19 cellular contexts compared by ENCODE assay signal in genomic region chr7:69703099-69703498, GRCh38.
"Had no signal": no experiment of that assay in that cellular context is flagged by ENCODE, and none has a peak within 500 bp of the region (broad histone marks: within the 10 kb centered on the region; RNA-seq: fewer than 3 reads in every experiment).

No MANE protein-coding gene starts in this region.

- DNase-seq: activated CD4-positive, alpha-beta T cell treated with anti-CD3 and anti-CD28 coated beads for 1 hour; activated CD4-positive, alpha-beta T cell treated with anti-CD3 and anti-CD28 coated beads, Interleukin-2, amount 50 U/mL, for 4 hours; activated naive CD4-positive, alpha-beta T cell treated with anti-CD3 and anti-CD28 coated beads for 36 hours; activated naive CD8-positive, alpha-beta T cell treated with anti-CD3 and anti-CD28 coated beads, Interleukin-2, amount 50 U/mL, for 24 hours; activated T-cell treated with anti-CD3 and anti-CD28 coated beads, Interleukin-2, amount 50 U/mL, for 1 hour; dorsolateral prefrontal cortex; erythroblast; kidney; left ventricle myocardium superior; naive thymus-derived CD8-positive, alpha-beta T cell; pancreas; stimulated activated CD4-positive, alpha-beta T cell treated with anti-CD3 and anti-CD28 coated beads, Interleukin-12 subunit alpha, Interleukin-12 subunit beta, amount 100 ng/mL, for 4 hours; T1000; tibial artery had no signal

- H3K27me3 Mint-ChIP-seq: activated naive CD8-positive, alpha-beta T cell treated with anti-CD3 and anti-CD28 coated beads, Interleukin-2, amount 50 U/mL, for 24 hours; memory B cell had no signal

- H3K9me3 Mint-ChIP-seq: activated naive CD4-positive, alpha-beta T cell treated with anti-CD3 and anti-CD28 coated beads for 36 hours; activated naive CD8-positive, alpha-beta T cell treated with anti-CD3 and anti-CD28 coated beads, Interleukin-2, amount 50 U/mL, for 24 hours; activated T-helper 2 cell treated with anti-CD3 and anti-CD28 coated beads, Interferon-gamma antibody, Interleukin-2, Interleukin-4, amounts not matched to agents 10 μg/mL and 5 μg/mL and 100 μg/mL, durations not matched to agents 14 hours and 24 hours and 36 hours; memory B cell; naive thymus-derived CD8-positive, alpha-beta T cell; stimulated activated effector memory CD8-positive, alpha-beta T cell treated with anti-CD3 and anti-CD28 coated beads, Interleukin-12 subunit alpha, Interleukin-12 subunit beta, amount 100 ng/mL, for 72 hours had no signal

- H3K4me1 ChIP-seq: ascending aorta, pancreas, tibial artery had no signal

- H3K4me3 ChIP-seq: ascending aorta, dorsolateral prefrontal cortex, pancreas, tibial artery had no signal

- H3K27ac Mint-ChIP-seq: activated naive CD4-positive, alpha-beta T cell treated with anti-CD3 and anti-CD28 coated beads for 36 hours; activated naive CD8-positive, alpha-beta T cell treated with anti-CD3 and anti-CD28 coated beads, Interleukin-2, amount 50 U/mL, for 24 hours; activated T-helper 2 cell treated with anti-CD3 and anti-CD28 coated beads, Interferon-gamma antibody, Interleukin-2, Interleukin-4, amounts not matched to agents 10 μg/mL and 5 μg/mL and 100 μg/mL, durations not matched to agents 14 hours and 24 hours and 36 hours; memory B cell; naive thymus-derived CD8-positive, alpha-beta T cell; stimulated activated effector memory CD8-positive, alpha-beta T cell treated with anti-CD3 and anti-CD28 coated beads, Interleukin-12 subunit alpha, Interleukin-12 subunit beta, amount 100 ng/mL, for 72 hours had no signal

- H3K4me1 Mint-ChIP-seq: activated naive CD8-positive, alpha-beta T cell treated with anti-CD3 and anti-CD28 coated beads, Interleukin-2, amount 50 U/mL, for 24 hours; naive thymus-derived CD8-positive, alpha-beta T cell had no signal

- H3K27me3 ChIP-seq: ascending aorta, dorsolateral prefrontal cortex, pancreas, tibial artery had no signal

- ATAC-seq: activated naive CD8-positive, alpha-beta T cell treated with anti-CD3 and anti-CD28 coated beads, Interleukin-2, amount 50 U/mL, for 24 hours; left ventricle myocardium superior; naive thymus-derived CD8-positive, alpha-beta T cell had no signal

- FAIRE-seq: bronchial epithelial cell, kidney, pancreas had no signal

- H3K9me3 ChIP-seq: ascending aorta, pancreas, tibial artery had no signal

- H3K27ac ChIP-seq: ascending aorta, dorsolateral prefrontal cortex, pancreas, tibial artery had no signal

- H3K36me3 Mint-ChIP-seq: memory B cell; naive thymus-derived CD8-positive, alpha-beta T cell; stimulated activated effector memory CD8-positive, alpha-beta T cell treated with anti-CD3 and anti-CD28 coated beads, Interleukin-12 subunit alpha, Interleukin-12 subunit beta, amount 100 ng/mL, for 72 hours had no signal

- H3K36me3 ChIP-seq: ascending aorta, pancreas, tibial artery had no signal

- H3K4me3 Mint-ChIP-seq: activated naive CD4-positive, alpha-beta T cell treated with anti-CD3 and anti-CD28 coated beads for 36 hours; activated naive CD8-positive, alpha-beta T cell treated with anti-CD3 and anti-CD28 coated beads, Interleukin-2, amount 50 U/mL, for 24 hours; memory B cell; naive thymus-derived CD8-positive, alpha-beta T cell; stimulated activated effector memory CD8-positive, alpha-beta T cell treated with anti-CD3 and anti-CD28 coated beads, Interleukin-12 subunit alpha, Interleukin-12 subunit beta, amount 100 ng/mL, for 72 hours had no signal
